ENCODE assay signal across 10 cellular contexts in genomic region chr21:36149788-36150187, GRCh38. TPM values are rescaled to one million over a fixed set of nuclear protein-coding genes. Genes with fewer than 3 reads are reported as not detected.
DNase-seq lines count a peak whose midpoint lies in the region; ATAC-seq, FAIRE-seq and TF ChIP-seq lines count a peak whose summit lies in the region.
"Had no signal": no experiment of that assay in that cellular context is flagged by ENCODE, and none has a peak within 500 bp of the region (broad histone marks: within the 10 kb centered on the region; RNA-seq: fewer than 3 reads in every experiment).

No MANE protein-coding gene starts in this region.

- H3K4me3 ChIP-seq in CD4-positive, CD25-positive, alpha-beta regulatory T cell (ENCODE audit: low read depth, low read length): peak overlapping the region; percentile 7
- H3K4me3 ChIP-seq in Karpas-422 (ENCODE audit: low read length) (no peak overlapping the region), coronary artery (no peak overlapping the region), parathyroid adenoma (ENCODE audit: low read depth, low read length) (no peak overlapping the region), pancreas (no peak overlapping the region)

- H3K79me2 ChIP-seq in Karpas-422 (ENCODE audit: low read length) (no peaks in the 10 kb centered on the region), parathyroid adenoma (no peaks in the 10 kb centered on the region)

- peak overlapping the region in 1 of 4 donors; percentile 37 for H3K4me3 Mint-ChIP-seq in CD4-positive, CD25-positive, alpha-beta regulatory T cell

- H3K9me3 Mint-ChIP-seq in CD4-positive, CD25-positive, alpha-beta regulatory T cell: no peaks in the 10 kb centered on the region

- H3K4me2 ChIP-seq in Karpas-422 (ENCODE audit: low read depth, low read length, poor library complexity, severe bottlenecking) (peak overlapping the region; percentile 39), parathyroid adenoma (ENCODE audit: low read length) (peak overlapping the region; percentile 18)

- H3K4me1 Mint-ChIP-seq in CD4-positive, CD25-positive, alpha-beta regulatory T cell: peaks cover 9 to 47% (median 29%) of the 10 kb centered on the region in 4 donors

- no peak for TF ChIP-seq CTCF in coronary artery (IDR thresholded peaks at IDR 0.05)
- TF ChIP-seq CTCF in parathyroid adenoma (IDR thresholded peaks at IDR 0.05): no peak
- TF ChIP-seq CTCF in pancreas (IDR thresholded peaks at IDR 0.05): no peak

- whole genome bisulfite sequencing in pancreas, 2 donors: 92 to 93% methylated on average over 4 of the region's 4 CpGs

- H3K9me2 ChIP-seq in Karpas-422 (replicated peaks; ENCODE audit: insufficient read depth, low read length): no peaks in the 10 kb centered on the region

- no peak for DNase-seq in CD4-positive, CD25-positive, alpha-beta regulatory T cell
- DNase-seq in Karpas-422 (no peak), coronary artery (ENCODE audit: low spot score) (no peak), NCI-H524 (lab: John Stamatoyannopoulos, UW) (no peak), 8988T (no peak), pancreas (no peak)
- DNase-seq: kidney glomerular epithelial cell had no signal

- intact Hi-C loops in pancreas (cut with DNase I): loop anchor here in 2 of 3 donors (5.0 to 10.0 kb wide), 3 partner anchors 53 to 185 kb away; no protein-coding TSS in a partner anchor

- peak overlapping the region; percentile 42 to 87 (median 68) for H3K27ac Mint-ChIP-seq in CD4-positive, CD25-positive, alpha-beta regulatory T cell

- H2AFZ ChIP-seq in Karpas-422 (ENCODE audit: low read length): peak overlapping the region; percentile 84
- no peak overlapping the region for H2AFZ ChIP-seq in parathyroid adenoma

- no peaks in the 10 kb centered on the region for H3K27me3 Mint-ChIP-seq in CD4-positive, CD25-positive, alpha-beta regulatory T cell

- ATAC-seq in CD4-positive, CD25-positive, alpha-beta regulatory T cell (ENCODE audit: low read depth in 2 of 2): no peak
- ATAC-seq in pancreas: no peak
- no peak for ATAC-seq in HG03045 (IDR thresholded peaks at IDR 0.05; ENCODE audit: unreplicated experiment)

- peaks cover 7% of the 10 kb centered on the region for H3K36me3 Mint-ChIP-seq in CD4-positive, CD25-positive, alpha-beta regulatory T cell

- no peaks in the 10 kb centered on the region for H3K36me3 ChIP-seq in CD4-positive, CD25-positive, alpha-beta regulatory T cell (ENCODE audit: control insufficient read depth, insufficient read depth, low read length)
- H3K36me3 ChIP-seq in Karpas-422 (ENCODE audit: insufficient read depth, low read length) (no peaks in the 10 kb centered on the region), parathyroid adenoma (ENCODE audit: control insufficient read depth, insufficient read depth, low read length) (no peaks in the 10 kb centered on the region), pancreas (no peaks in the 10 kb centered on the region)

- no peak overlapping the region for H3K9ac ChIP-seq in Karpas-422 (ENCODE audit: low read length)
- no peak overlapping the region for H3K9ac ChIP-seq in parathyroid adenoma

- H3K4me1 ChIP-seq in CD4-positive, CD25-positive, alpha-beta regulatory T cell (ENCODE audit: control insufficient read depth, insufficient read depth, low read length, poor library complexity, severe bottlenecking): peaks cover 18% of the 10 kb centered on the region
- peaks cover 13% of the 10 kb centered on the region for H3K4me1 ChIP-seq in Karpas-422 (ENCODE audit: low read length)
- H3K4me1 ChIP-seq in parathyroid adenoma: peaks cover 3% of the 10 kb centered on the region
- H3K4me1 ChIP-seq in pancreas: peaks cover 0 to 3% (median 0%) of the 10 kb centered on the region in 3 donors

- FAIRE-seq in pancreas (lab: Jason Lieb, UNC): no peak
- FAIRE-seq: H54 had no signal

- H3K27ac ChIP-seq in CD4-positive, CD25-positive, alpha-beta regulatory T cell (ENCODE audit: insufficient read depth, low read length, poor library complexity, severe bottlenecking): no peak overlapping the region
- H3K27ac ChIP-seq in Karpas-422 (ENCODE audit: low read length): no peak overlapping the region
- peak overlapping the region; percentile 27 to 38 for H3K27ac ChIP-seq in coronary artery
- H3K27ac ChIP-seq in parathyroid adenoma: no peak overlapping the region
- H3K27ac ChIP-seq in pancreas: peak overlapping the region in 2 of 4 donors; percentile 30 to 55

- no peaks in the 10 kb centered on the region for H3K9me3 ChIP-seq in CD4-positive, CD25-positive, alpha-beta regulatory T cell (ENCODE audit: control insufficient read depth in 2 of 2, low read length in 2 of 2)
- no peaks in the 10 kb centered on the region for H3K9me3 ChIP-seq in Karpas-422 (ENCODE audit: low read length)
- no peaks in the 10 kb centered on the region for H3K9me3 ChIP-seq in parathyroid adenoma (ENCODE audit: control insufficient read depth, low read length)
- H3K9me3 ChIP-seq in pancreas: no peaks in the 10 kb centered on the region

- no peaks in the 10 kb centered on the region for H3K27me3 ChIP-seq in CD4-positive, CD25-positive, alpha-beta regulatory T cell (ENCODE audit: control insufficient read depth, insufficient read depth, low read length)
- H3K27me3 ChIP-seq in Karpas-422 (ENCODE audit: low read length) (no peaks in the 10 kb centered on the region), parathyroid adenoma (ENCODE audit: control insufficient read depth, insufficient read depth, low read length) (no peaks in the 10 kb centered on the region), pancreas (no peaks in the 10 kb centered on the region)

- H4K20me1 ChIP-seq in Karpas-422 (ENCODE audit: insufficient read depth, low read depth, low read length): no peaks in the 10 kb centered on the region

RNA-seq across cellular contexts. Expression of gene DOP1B, which starts 6.8 kb away (rescaled TPM):
- total RNA-seq in CD4-positive, CD25-positive, alpha-beta regulatory T cell: 34.6 TPM
- polyA plus RNA-seq in CD4-positive, CD25-positive, alpha-beta regulatory T cell: 1 to 10 TPM; 3.5 to 9.1 (median 6.3) TPM
- total RNA-seq in Karpas-422 (2014; rRNA removed; shearing (Covaris generic); ENCODE audit: low replicate concordance): 1.0 and 2.1 TPM in 2 replicates
- 10 to 100 TPM in 2 of 6 donors, 1 to 10 TPM in 4; 5.1 to 15.4 (median 7.2) TPM for total RNA-seq in pancreas
- 1 to 10 TPM; 3.1 to 4.5 TPM for polyA plus RNA-seq in pancreas

RNA-seq across cellular contexts. Expression of gene CBR3, which starts 14.9 kb away (rescaled TPM):
- total RNA-seq in CD4-positive, CD25-positive, alpha-beta regulatory T cell: 1.8 TPM
- polyA plus RNA-seq in CD4-positive, CD25-positive, alpha-beta regulatory T cell: 10 to 100 TPM in 3 of 4 donors, 1 to 10 TPM in 1; 4.7 to 13.2 (median 10.8) TPM
- total RNA-seq in Karpas-422 (2014; rRNA removed; shearing (Covaris generic); ENCODE audit: low replicate concordance): not detected in 2 replicates
- 1 to 10 TPM in 2 of 6 donors, under 1 TPM in 4; 0.16 to 2.4 (median 0.84) TPM for total RNA-seq in pancreas
- 1 to 10 TPM; 1.4 to 2.4 TPM for polyA plus RNA-seq in pancreas

Comparison
In these comparisons a context has a peak if more than half of its experiments do, and no peak if none do; other contexts are left out.
1. H3K27ac ChIP-seq: peak in coronary artery (2 of 2); none in CD4-positive, CD25-positive, alpha-beta regulatory T cell (single experiment), Karpas-422 (single experiment) and parathyroid adenoma (single experiment).